In the genomic region with DNA sequence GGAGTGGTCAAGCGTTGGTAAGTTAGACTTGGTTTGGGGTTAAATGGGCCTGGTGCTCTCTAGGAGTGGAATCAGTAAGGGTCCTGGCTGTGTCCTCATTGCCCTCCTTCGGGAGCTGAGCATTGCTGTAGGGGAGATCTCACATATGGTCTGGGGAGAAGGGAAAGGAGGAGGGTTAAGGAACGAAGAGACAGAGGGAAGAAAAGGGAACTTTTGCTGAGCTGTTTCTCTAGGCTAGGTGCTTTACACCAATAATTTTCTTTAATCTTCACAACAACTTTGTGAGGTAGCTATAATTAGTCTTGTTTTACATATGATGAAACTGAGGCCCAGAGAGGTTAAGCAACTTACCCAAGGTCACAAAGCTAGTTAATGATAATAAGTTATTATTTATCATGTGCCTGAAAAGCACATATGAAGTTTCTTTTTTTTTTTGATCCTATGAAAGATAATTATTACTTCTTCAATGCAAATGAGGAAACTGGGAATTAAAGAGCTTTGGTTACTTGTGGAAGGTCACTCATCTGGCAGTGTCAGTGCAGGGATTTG, we compare ENCODE assay signal across 19 cellular contexts. TPM values are rescaled to one million over a fixed set of nuclear protein-coding genes. Genes with fewer than 3 reads are reported as not detected.
DNase-seq lines count a peak whose midpoint lies in the region; ATAC-seq and TF ChIP-seq lines count a peak whose summit lies in the region.
"Had no signal": no experiment of that assay in that cellular context is flagged by ENCODE, and none has a peak within 500 bp of the region (broad histone marks: within the 10 kb centered on the region; RNA-seq: fewer than 3 reads in every experiment).

No MANE protein-coding gene starts in this region.

- intact Hi-C loops in CD4-positive, alpha-beta memory T cell (cut with micrococcal nuclease), result no loop called here

- peaks cover 64 to 93% (median 79%) of the 10 kb centered on the region in 4 donors for H3K4me1 Mint-ChIP-seq in CD4-positive, alpha-beta memory T cell
- peaks cover 48 to 71% of the 10 kb centered on the region in 2 donors for H3K4me1 Mint-ChIP-seq in effector memory CD8-positive, alpha-beta T cell (ENCODE audit: low read depth in 2 of 2)

- peaks cover 85% of the 10 kb centered on the region for H3K4me1 ChIP-seq in CD4-positive, alpha-beta memory T cell (ENCODE audit: insufficient read depth, low read length)
- peaks cover 72% of the 10 kb centered on the region for H3K4me1 ChIP-seq in OCI-LY1 (ENCODE audit: insufficient read depth, low read length, severe bottlenecking)
- H3K4me1 ChIP-seq in neutrophil (ENCODE audit: control insufficient read depth in 1 of 2, insufficient read depth in 1 of 2, low read depth in 1 of 2, low read length in 1 of 2), result peaks cover 61 to 86% of the 10 kb centered on the region in 2 experiments
- H3K4me1 ChIP-seq: BE2C had no signal

- no peaks in the 10 kb centered on the region for H3K9me3 Mint-ChIP-seq in CD4-positive, alpha-beta memory T cell
- no peaks in the 10 kb centered on the region for H3K9me3 Mint-ChIP-seq in effector memory CD8-positive, alpha-beta T cell
- H3K9me3 Mint-ChIP-seq: GM23338; stimulated activated naive CD8-positive, alpha-beta T cell treated with anti-CD3 and anti-CD28 coated beads, Interleukin-15, amount 100 ng/mL, for 72 hours had no signal

- H3K27ac Mint-ChIP-seq in CD4-positive, alpha-beta memory T cell, result peak overlapping the region; percentile 61 to 93 (median 76)
- H3K27ac Mint-ChIP-seq in effector memory CD8-positive, alpha-beta T cell, result peak overlapping the region; percentile 71 to 94
- H3K27ac Mint-ChIP-seq: activated CD4-positive, alpha-beta T cell treated with anti-CD3 and anti-CD28 coated beads for 36 hours; GM23338 had no signal

- no peak for ATAC-seq in effector memory CD8-positive, alpha-beta T cell (replicated peaks)
- no peak for ATAC-seq in GM19463 (IDR thresholded peaks at IDR 0.05; ENCODE audit: unreplicated experiment)
- ATAC-seq: activated CD4-positive, alpha-beta T cell treated with anti-CD3 and anti-CD28 coated beads for 36 hours; stimulated activated naive CD8-positive, alpha-beta T cell treated with anti-CD3 and anti-CD28 coated beads, Interleukin-15, amount 100 ng/mL, for 72 hours had no signal

- TF ChIP-seq CTCF in OCI-LY1 (IDR thresholded peaks at IDR 0.05; ENCODE audit: low read length) (no peak), neutrophil (IDR thresholded peaks at IDR 0.05) (no peak), coronary artery (IDR thresholded peaks at IDR 0.05) (no peak)

- no peaks in the 10 kb centered on the region for H3K9me3 ChIP-seq in CD4-positive, alpha-beta memory T cell (ENCODE audit: control insufficient read depth in 1 of 2, low read length in 2 of 2)
- H3K9me3 ChIP-seq in OCI-LY1 (ENCODE audit: low read length) (no peaks in the 10 kb centered on the region), neutrophil (no peaks in the 10 kb centered on the region)
- H3K9me3 ChIP-seq: BE2C, right atrium auricular region had no signal

- CTCF ChIA-PET in CD4-positive, alpha-beta memory T cell (lab: Charles Lee; ENCODE audit: partially characterized antibody), result interaction anchor here (0.8 to 22.1 kb wide), 7 partner anchors 8 to 195 kb away, joined by 3 to 368 read pairs (median 5); a partner anchor contains a TSS

- POLR2A ChIA-PET in CD4-positive, alpha-beta memory T cell (lab: Charles Lee; ENCODE audit: partially characterized antibody), result interaction anchor here (0.6 to 7.9 kb wide), 5 partner anchors 11 to 64 kb away, joined by 3 to 58 read pairs (median 3); a partner anchor contains a TSS

- no peaks in the 10 kb centered on the region for H3K36me3 ChIP-seq in CD4-positive, alpha-beta memory T cell (ENCODE audit: insufficient read depth, low read length)
- H3K36me3 ChIP-seq in OCI-LY1 (ENCODE audit: insufficient read depth, low read length) (no peaks in the 10 kb centered on the region; the same call in 1 of the 2 replicates), neutrophil (no peaks in the 10 kb centered on the region)
- H3K36me3 ChIP-seq: BE2C, right atrium auricular region had no signal

- peak overlapping the region in 4 of 8 donors; percentile 20 to 66 (median 40) for H3K4me3 Mint-ChIP-seq in CD4-positive, alpha-beta memory T cell
- H3K4me3 Mint-ChIP-seq in effector memory CD8-positive, alpha-beta T cell, result no peak overlapping the region
- H3K4me3 Mint-ChIP-seq: activated CD4-positive, alpha-beta T cell treated with anti-CD3 and anti-CD28 coated beads for 36 hours; GM23338 had no signal

- no peaks in the 10 kb centered on the region for H3K27me3 ChIP-seq in CD4-positive, alpha-beta memory T cell (ENCODE audit: insufficient read depth, low read length)
- no peaks in the 10 kb centered on the region for H3K27me3 ChIP-seq in OCI-LY1 (ENCODE audit: insufficient read depth, low read length)
- H3K27me3 ChIP-seq in neutrophil, result no peaks in the 10 kb centered on the region
- H3K27me3 ChIP-seq: BE2C, right atrium auricular region had no signal

- DNase-seq in CD4-positive, alpha-beta memory T cell, result no peak
- DNase-seq in effector memory CD8-positive, alpha-beta T cell, result no peak
- DNase-seq in coronary artery (ENCODE audit: low spot score) (no peak), LoVo (ENCODE audit: low spot score) (no peak), midbrain (lab: John Stamatoyannopoulos, UW) (no peak)
- DNase-seq: activated CD4-positive, alpha-beta T cell treated with anti-CD3 and anti-CD28 coated beads for 36 hours; activated effector memory CD4-positive, alpha-beta T cell treated with Interleukin-2 at 50 U/mL for 16 hours; BE2C; EL; kidney; NCI-H2029 treated with DMSO at 0.1 percent for 48 hours; NK-92 treated with Interleukin-12 subunit alpha and Interleukin-12 subunit beta, amount 100 ng/mL, for 24 hours; stimulated activated CD4-positive, alpha-beta T cell treated with anti-CD3 and anti-CD28 coated beads, Interleukin-4, amount 100 ng/mL, for 4 hours; stimulated activated naive CD8-positive, alpha-beta T cell treated with anti-CD3 and anti-CD28 coated beads, Interleukin-15, amount 100 ng/mL, for 72 hours had no signal

- no peak overlapping the region for H3K27ac ChIP-seq in CD4-positive, alpha-beta memory T cell (ENCODE audit: low read depth, low read length)
- H3K27ac ChIP-seq in OCI-LY1 (ENCODE audit: low read depth, low read length, poor library complexity, severe bottlenecking) (peak overlapping the region; percentile 14), neutrophil (peak overlapping the region; percentile 82), coronary artery (no peak overlapping the region)
- H3K27ac ChIP-seq: right atrium auricular region had no signal

- no peaks in the 10 kb centered on the region for H4K20me1 ChIP-seq in OCI-LY1 (ENCODE audit: insufficient read depth, low read length)

- peaks cover 47% of the 10 kb centered on the region for H3K79me2 ChIP-seq in OCI-LY1 (ENCODE audit: insufficient read depth, low read length)

- peak overlapping the region; percentile 28; the same call in 1 of the 2 replicates for H3K4me2 ChIP-seq in OCI-LY1 (ENCODE audit: low read length)
- H3K4me2 ChIP-seq: GM23338 had no signal

- no peaks in the 10 kb centered on the region for H3K9me2 ChIP-seq in OCI-LY1 (ENCODE audit: low read depth, low read length)

- H3K4me3 ChIP-seq in CD4-positive, alpha-beta memory T cell (ENCODE audit: low read length in 2 of 2), result no peak overlapping the region
- H3K4me3 ChIP-seq in OCI-LY1 (ENCODE audit: low read depth, low read length, poor library complexity, severe bottlenecking) (no peak overlapping the region), neutrophil (ENCODE audit: low read depth in 1 of 2, low read length in 1 of 2) (no peak overlapping the region), coronary artery (no peak overlapping the region)
- H3K4me3 ChIP-seq: GM23338, right atrium auricular region had no signal

- H2AFZ ChIP-seq in OCI-LY1 (ENCODE audit: low read length), result no peak overlapping the region
- H2AFZ ChIP-seq: GM23338 had no signal

- H3F3A ChIP-seq in OCI-LY1 (ENCODE audit: insufficient read depth, low read length), result no peaks in the 10 kb centered on the region

- no peaks in the 10 kb centered on the region for H3K27me3 Mint-ChIP-seq in CD4-positive, alpha-beta memory T cell
- no peaks in the 10 kb centered on the region for H3K27me3 Mint-ChIP-seq in effector memory CD8-positive, alpha-beta T cell
- H3K27me3 Mint-ChIP-seq: activated CD4-positive, alpha-beta T cell treated with anti-CD3 and anti-CD28 coated beads for 36 hours; stimulated activated naive CD8-positive, alpha-beta T cell treated with anti-CD3 and anti-CD28 coated beads, Interleukin-15, amount 100 ng/mL, for 72 hours had no signal

- H3K9ac ChIP-seq in OCI-LY1 (ENCODE audit: low read length), result no peak overlapping the region

- H3K36me3 Mint-ChIP-seq in CD4-positive, alpha-beta memory T cell, result peaks cover 0 to 12% of the 10 kb centered on the region in 2 donors
- H3K36me3 Mint-ChIP-seq in effector memory CD8-positive, alpha-beta T cell (ENCODE audit: insufficient read depth), result no peaks in the 10 kb centered on the region

RNA-seq across cellular contexts. Expression of a gene that starts 22.6 kb away (rescaled TPM):
- total RNA-seq in CD4-positive, alpha-beta memory T cell, result 10 to 100 TPM; 87.1 to 87.4 TPM
- polyA plus RNA-seq in CD4-positive, alpha-beta memory T cell, result 10 to 100 TPM; 27.7 to 43.8 TPM

RNA-seq across cellular contexts. Expression of a gene that starts 37.4 kb away (rescaled TPM):
- 100 to 1,000 TPM in 1 of 2 experiments, 10 to 100 TPM in 1; 99.4 to 103 TPM for total RNA-seq in CD4-positive, alpha-beta memory T cell
- 100 to 1,000 TPM; 124 to 228 TPM for polyA plus RNA-seq in CD4-positive, alpha-beta memory T cell

Comparison
In these comparisons a context has a peak if more than half of its experiments do, and no peak if none do; other contexts are left out.
1. H3K27ac ChIP-seq: peak in OCI-LY1 (single experiment) and neutrophil (single experiment); none in CD4-positive, alpha-beta memory T cell (single experiment) and coronary artery (0 of 2).